In the genomic region with DNA sequence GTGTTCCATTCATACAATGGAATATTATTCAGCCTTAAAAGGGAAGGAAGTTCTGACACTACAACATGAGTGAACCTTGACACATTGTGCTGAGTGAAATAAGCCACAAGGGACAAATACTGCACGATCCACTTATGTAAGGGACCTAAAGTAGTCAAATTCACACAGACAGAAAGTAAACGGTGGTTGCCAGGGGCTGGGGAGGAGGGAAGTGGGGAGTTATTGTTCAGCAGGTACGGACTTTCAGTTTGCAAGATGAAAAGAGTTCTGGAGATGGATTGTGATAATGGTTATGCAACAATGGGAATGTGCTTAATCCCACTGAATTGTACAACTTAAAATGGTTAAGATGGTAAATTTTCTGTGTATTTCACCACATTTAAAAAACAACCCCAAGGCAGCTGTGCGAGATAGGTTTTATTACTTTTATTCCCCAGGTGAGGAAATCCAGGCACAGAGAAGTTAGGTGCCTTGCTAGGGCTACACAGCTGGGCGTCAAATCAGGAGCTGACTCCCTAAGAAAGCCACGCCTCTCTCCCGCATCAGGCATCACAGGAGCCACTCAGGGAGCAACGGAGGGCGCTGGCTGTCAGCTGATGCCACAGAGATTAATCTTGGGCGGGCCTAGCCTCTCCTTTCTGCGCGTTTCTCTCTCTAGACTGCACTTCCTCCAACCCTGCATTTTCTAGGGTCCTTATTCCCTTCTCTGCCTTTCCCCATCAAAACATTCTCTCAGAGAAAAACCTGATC, we compare ENCODE assay signal across 12 cellular contexts. TPM values are rescaled to one million over a fixed set of nuclear protein-coding genes. Genes with fewer than 3 reads are reported as not detected.
DNase-seq lines count a peak whose midpoint lies in the region; TF ChIP-seq lines count a peak whose summit lies in the region.
"Had no signal": no experiment of that assay in that cellular context is flagged by ENCODE, and none has a peak within 500 bp of the region (broad histone marks: within the 10 kb centered on the region; RNA-seq: fewer than 3 reads in every experiment).

No MANE protein-coding gene starts in this region.

- peaks cover 14% of the 10 kb centered on the region for H3K4me1 Mint-ChIP-seq in mesothelial cell of epicardium
- H3K4me1 Mint-ChIP-seq: activated CD4-positive, alpha-beta T cell treated with anti-CD3 and anti-CD28 coated beads, Interleukin-2, amount 10 ng/mL, durations not matched to agents 24 days and 14 days; stimulated activated naive B cell treated with anti-CD40 and anti-IgM and Interleukin-4, amounts not matched to agents 10 μg/mL and 1 μg/mL and 100 μg/mL, for 72 hours had no signal

- H3K9me3 Mint-ChIP-seq in mesothelial cell of epicardium, result peaks cover 7% of the 10 kb centered on the region

- TF ChIP-seq CTCF in NB4 (IDR thresholded peaks at IDR 0.05; ENCODE audit: low read depth, low read length) (no peak), mesothelial cell of epicardium (IDR thresholded peaks at IDR 0.05; ENCODE audit: unreplicated experiment) (no peak)

- no peaks in the 10 kb centered on the region for H3K27me3 Mint-ChIP-seq in mesothelial cell of epicardium (ENCODE audit: low read depth)

- no peak overlapping the region for H3K4me3 Mint-ChIP-seq in mesothelial cell of epicardium
- H3K4me3 Mint-ChIP-seq: activated CD4-positive, alpha-beta T cell treated with anti-CD3 and anti-CD28 coated beads, Interleukin-2, amount 10 ng/mL, durations not matched to agents 24 days and 14 days; stimulated activated naive B cell treated with anti-CD40 and anti-IgM and Interleukin-4, amounts not matched to agents 10 μg/mL and 1 μg/mL and 100 μg/mL, for 72 hours had no signal

- H3K36me3 Mint-ChIP-seq in mesothelial cell of epicardium, result no peaks in the 10 kb centered on the region

- peak; percentile 43 for DNase-seq in DMS153 (lab: John Stamatoyannopoulos, UW)
- peak; percentile 38 for DNase-seq in NB4 (ENCODE audit: low read depth)
- peak; percentile 62 for DNase-seq in amniotic epithelial cell (ENCODE audit: low read depth)
- peak; percentile 45 for DNase-seq in mucosa of gallbladder (ENCODE audit: low spot score)
- no peak for DNase-seq in NOMO-1 treated with dmso at 0.1 percent for 144 hours (lab: John Stamatoyannopoulos, UW; ENCODE audit: unreplicated experiment)
- DNase-seq in NCI-H2081 treated with DMSO at 0.1 percent for 48 hours (lab: John Stamatoyannopoulos, UW), result no peak
- DNase-seq in hippocampal formation (lab: John Stamatoyannopoulos, UW), result no peak
- no peak for DNase-seq in mesothelial cell of epicardium (ENCODE audit: low spot score in 2 of 2, unreplicated experiment in 2 of 2)
- DNase-seq: activated CD4-positive, alpha-beta T cell treated with anti-CD3 and anti-CD28 coated beads, Interleukin-2, amount 10 ng/mL, durations not matched to agents 24 days and 14 days; NCI-H1930; stimulated activated naive B cell treated with anti-CD40 and anti-IgM and Interleukin-4, amounts not matched to agents 10 μg/mL and 1 μg/mL and 100 μg/mL, for 72 hours had no signal

- H3K4me3 ChIP-seq in NB4 (ENCODE audit: low read depth, low read length), result no peak overlapping the region

- TF ChIP-seq POLR2A in NB4 (IDR thresholded peaks at IDR 0.05; ENCODE audit: extremely low read depth, insufficient read length), result no peak

- no peak overlapping the region for H3K27ac Mint-ChIP-seq in mesothelial cell of epicardium
- H3K27ac Mint-ChIP-seq: activated CD4-positive, alpha-beta T cell treated with anti-CD3 and anti-CD28 coated beads, Interleukin-2, amount 10 ng/mL, durations not matched to agents 24 days and 14 days; activated naive CD4-positive, alpha-beta T cell treated with anti-CD3 and anti-CD28 coated beads, Interleukin-2, amount 50 U/mL, for 72 hours; stimulated activated naive B cell treated with anti-CD40 and anti-IgM and Interleukin-4, amounts not matched to agents 10 μg/mL and 1 μg/mL and 100 μg/mL, for 72 hours had no signal

RNA-seq across cellular contexts. Expression of gene TRAF3IP2, which starts 9.3 kb away (rescaled TPM):
- 29.7 TPM for total RNA-seq in mucosa of gallbladder
- total RNA-seq in mesothelial cell of epicardium, result 29.9 to 32.0 TPM (median 30.5 TPM) in 3 replicates

Comparison
In these comparisons a context has a peak if more than half of its experiments do, and no peak if none do; other contexts are left out.
1. DNase-seq: peak in DMS153 (single experiment), NB4 (single experiment), amniotic epithelial cell (single experiment) and mucosa of gallbladder (single experiment); none in NOMO-1 treated with dmso at 0.1 percent for 144 hours (single experiment), NCI-H2081 treated with DMSO at 0.1 percent for 48 hours (single experiment), hippocampal formation (0 of 2) and mesothelial cell of epicardium (0 of 2).